14 cellular contexts compared by ENCODE assay signal in the genomic region with DNA sequence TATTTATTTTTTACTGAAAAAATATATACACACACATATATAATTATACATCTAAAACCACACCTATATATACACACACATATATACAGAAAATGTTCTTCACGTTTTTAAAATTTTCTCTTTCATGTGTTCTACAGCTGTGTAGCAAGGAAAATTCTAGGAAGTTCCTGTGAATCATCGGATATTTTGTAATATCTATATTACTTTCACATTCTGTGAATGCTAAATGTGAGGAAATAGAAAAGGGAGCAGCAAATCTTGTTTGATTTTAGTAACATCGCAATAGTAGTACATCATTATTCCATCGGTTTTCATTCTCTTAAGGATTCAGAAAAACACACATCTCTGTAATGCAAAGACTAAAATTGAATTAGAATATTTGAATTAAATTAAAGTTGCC.
DNase-seq lines count a peak whose midpoint lies in the region; ATAC-seq and TF ChIP-seq lines count a peak whose summit lies in the region.
"Had no signal": no experiment of that assay in that cellular context is flagged by ENCODE, and none has a peak within 500 bp of the region (broad histone marks: within the 10 kb centered on the region; RNA-seq: fewer than 3 reads in every experiment).

No MANE protein-coding gene starts in this region.

- DNase-seq in EH (ENCODE audit: low read depth) (peak; percentile 4), HS-5 (ENCODE audit: low read depth) (peak; percentile 32), cardiac fibroblast (ENCODE audit: low read depth in 2 of 2) (peak; percentile 18 to 40), foreskin fibroblast (peak; percentile 20 to 57), H4 (ENCODE audit: low spot score) (no peak), left ventricle myocardium inferior (no peak)
- DNase-seq: COR-L47, DMS153, NCI-H2081 treated with DMSO at 0.1 percent for 48 hours, NCI-H524, Right ventricle myocardium superior had no signal

- ATAC-seq in GM19463 (IDR thresholded peaks at IDR 0.05; ENCODE audit: unreplicated experiment): no peak
- ATAC-seq: K562, SK-N-SH treated with all-trans-retinoic acid at 6 μM for 48 hours had no signal

- no peaks in the 10 kb centered on the region for H3K9me3 ChIP-seq in left ventricle myocardium inferior (replicated peaks)

- no peak overlapping the region for H3K27ac ChIP-seq in left ventricle myocardium inferior (replicated peaks)

- H3K4me3 ChIP-seq in cardiac fibroblast (replicated peaks in 1 of 2; ENCODE audit: low read depth in 2 of 2, low read length in 2 of 2) (no peak overlapping the region), foreskin fibroblast (ENCODE audit: low read depth in 1 of 2, low read length in 2 of 2) (no peak overlapping the region), left ventricle myocardium inferior (no peak overlapping the region)
- H3K4me3 ChIP-seq: K562 had no signal

- no peak for TF ChIP-seq CTCF in cardiac fibroblast (IDR thresholded peaks at IDR 0.05; ENCODE audit: low read depth, low read length)
- TF ChIP-seq CTCF in foreskin fibroblast (IDR thresholded peaks at IDR 0.05; ENCODE audit: low read depth, low read length): no peak
- TF ChIP-seq CTCF in left ventricle myocardium inferior (IDR thresholded peaks at IDR 0.05; ENCODE audit: borderline replicate concordance): no peak

- H3K36me3 ChIP-seq in left ventricle myocardium inferior: no peaks in the 10 kb centered on the region

- no peaks in the 10 kb centered on the region for H3K4me1 ChIP-seq in left ventricle myocardium inferior

- intact Hi-C loops in left ventricle myocardium inferior (cut with micrococcal nuclease): no loop called here

- H3K27me3 ChIP-seq in left ventricle myocardium inferior (ENCODE audit: low read depth): no peaks in the 10 kb centered on the region

Comparison
In these comparisons a context has a peak if more than half of its experiments do, and no peak if none do; other contexts are left out.
1. DNase-seq: peak in EH (single experiment), HS-5 (single experiment), cardiac fibroblast (2 of 2) and foreskin fibroblast (2 of 2); none in H4 (single experiment) and left ventricle myocardium inferior (single experiment).